ENCODE assay signal across 9 cellular contexts in genomic region chr15:84714372-84714771, GRCh38. TPM values are rescaled to one million over a fixed set of nuclear protein-coding genes. Genes with fewer than 3 reads are reported as not detected.
A peak's percentile ranks its signal among the peaks of the same experiment; 100 is the strongest.
DNase-seq lines count a peak whose midpoint lies in the region; ATAC-seq and TF ChIP-seq lines count a peak whose summit lies in the region.
"Had no signal": no experiment of that assay in that cellular context is flagged by ENCODE, and none has a peak within 500 bp of the region (broad histone marks: within the 10 kb centered on the region; RNA-seq: fewer than 3 reads in every experiment).

No MANE protein-coding gene starts in this region.

- no peaks in the 10 kb centered on the region for H3K9me3 ChIP-seq in CD8-positive, alpha-beta T cell (ENCODE audit: low read length)
- no peaks in the 10 kb centered on the region for H3K9me3 ChIP-seq in MG63

- intact Hi-C loops in CD8-positive, alpha-beta T cell (cut with DNase I, micrococcal nuclease) = loop anchor here (10.0 kb wide), 1 partner anchor 270 kb away; the partner anchor contains the start of gene PDE8A (in 2 of the 2)

- no peak for DNase-seq in CD8-positive, alpha-beta T cell
- DNase-seq in MG63 (no peak), choroid plexus epithelial cell (ENCODE audit: low read depth) (no peak), nephron progenitor cell (no peak), foreskin keratinocyte (no peak), dedifferentiated amniotic fluid mesenchymal stem cell (ENCODE audit: extremely low spot score) (no peak)
- DNase-seq: NCI-H748 treated with DMSO at 0.1 percent for 48 hours had no signal

- peaks cover 37% of the 10 kb centered on the region for H3K4me1 Mint-ChIP-seq in CD8-positive, alpha-beta T cell (ENCODE audit: low read depth)
- peaks cover 30% of the 10 kb centered on the region for H3K4me1 Mint-ChIP-seq in nephron progenitor cell

- H3K36me3 Mint-ChIP-seq in CD8-positive, alpha-beta T cell = peaks cover 30% of the 10 kb centered on the region
- peaks cover 11% of the 10 kb centered on the region for H3K36me3 Mint-ChIP-seq in nephron progenitor cell (ENCODE audit: low read depth)

- peak overlapping the region; percentile 94 for H3K4me3 ChIP-seq in CD8-positive, alpha-beta T cell (ENCODE audit: low read depth, low read length)
- H3K4me3 ChIP-seq in MG63 (peak overlapping the region; percentile 93), choroid plexus epithelial cell (ENCODE audit: low read depth, low read length) (peak overlapping the region; percentile 97)

- H3K27ac ChIP-seq in CD8-positive, alpha-beta T cell (ENCODE audit: low read depth, low read length) = no peak overlapping the region
- no peak overlapping the region for H3K27ac ChIP-seq in foreskin keratinocyte

- ATAC-seq in CD8-positive, alpha-beta T cell = no peak
- ATAC-seq in GM18861 (IDR thresholded peaks at IDR 0.05; ENCODE audit: unreplicated experiment) = no peak
- ATAC-seq in GM19023 (IDR thresholded peaks at IDR 0.05; ENCODE audit: unreplicated experiment) = no peak
- ATAC-seq in foreskin keratinocyte = no peak

- CTCF ChIA-PET in CD8-positive, alpha-beta T cell (lab: Charles Lee) = interaction anchor here (0.9 to 6.3 kb wide), 7 partner anchors 10 to 58 kb away, joined by 3 to 40 read pairs (median 4); partner anchors contain the start of gene NMB

- POLR2A ChIA-PET in CD8-positive, alpha-beta T cell (lab: Charles Lee) = interaction anchor here (1.2 to 5.0 kb wide), 8 partner anchors 10 to 56 kb away, joined by 3 to 98 read pairs (median 5); partner anchors contain the start of genes NMB and ZNF592

- H3K27me3 Mint-ChIP-seq in CD8-positive, alpha-beta T cell (ENCODE audit: low read depth) = no peaks in the 10 kb centered on the region
- peaks cover 4% of the 10 kb centered on the region for H3K27me3 Mint-ChIP-seq in nephron progenitor cell (ENCODE audit: low read depth, poor library complexity)

- H3K4me1 ChIP-seq in CD8-positive, alpha-beta T cell (ENCODE audit: insufficient read depth, low read length) = peaks cover 33% of the 10 kb centered on the region
- H3K4me1 ChIP-seq in foreskin keratinocyte = peaks cover 16% of the 10 kb centered on the region

- TF ChIP-seq CTCF in CD8-positive, alpha-beta T cell (IDR thresholded peaks at IDR 0.05) = no peak
- TF ChIP-seq CTCF in choroid plexus epithelial cell (conservative IDR thresholded peaks at IDR 0.05; ENCODE audit: low read depth, low read length) (no peak), nephron progenitor cell (IDR thresholded peaks at IDR 0.05) (no peak), foreskin keratinocyte (conservative IDR thresholded peaks at IDR 0.05) (no peak)

- peak overlapping the region; percentile 74 for H3K27ac Mint-ChIP-seq in CD8-positive, alpha-beta T cell
- no peak overlapping the region for H3K27ac Mint-ChIP-seq in nephron progenitor cell

- no peaks in the 10 kb centered on the region for H3K36me3 ChIP-seq in CD8-positive, alpha-beta T cell (ENCODE audit: insufficient read depth, low read length)
- H3K36me3 ChIP-seq in MG63 = peaks cover 33% of the 10 kb centered on the region

- no peaks in the 10 kb centered on the region for H3K9me3 Mint-ChIP-seq in CD8-positive, alpha-beta T cell
- no peaks in the 10 kb centered on the region for H3K9me3 Mint-ChIP-seq in nephron progenitor cell

- no peaks in the 10 kb centered on the region for H3K27me3 ChIP-seq in CD8-positive, alpha-beta T cell (ENCODE audit: insufficient read depth, low read length)
- no peaks in the 10 kb centered on the region for H3K27me3 ChIP-seq in MG63
- no peaks in the 10 kb centered on the region for H3K27me3 ChIP-seq in foreskin keratinocyte

- H3K4me3 Mint-ChIP-seq in CD8-positive, alpha-beta T cell = peak overlapping the region; percentile 96
- peak overlapping the region; percentile 93 for H3K4me3 Mint-ChIP-seq in nephron progenitor cell

RNA-seq across cellular contexts. Expression of gene SEC11A, which starts 1.6 kb away (rescaled TPM):
- total RNA-seq in CD8-positive, alpha-beta T cell = 10 to 100 TPM; 36.4 to 38.5 TPM
- 294 and 550 TPM in 2 replicates for total RNA-seq in MG63 (2014; rRNA removed; shearing (Covaris generic); ENCODE audit: low replicate concordance)
- total RNA-seq in foreskin keratinocyte = 127 and 135 TPM in 2 replicates
- polyA plus RNA-seq in foreskin keratinocyte = 141 and 143 TPM in 2 replicates

RNA-seq across cellular contexts. Expression of gene ZNF592, which starts 34.0 kb away (rescaled TPM):
- total RNA-seq in CD8-positive, alpha-beta T cell = 10 to 100 TPM; 24.6 to 25.1 TPM
- total RNA-seq in MG63 (2014; rRNA removed; shearing (Covaris generic); ENCODE audit: low replicate concordance) = 2.6 and 4.6 TPM in 2 replicates
- total RNA-seq in foreskin keratinocyte = 13.1 and 13.5 TPM in 2 replicates
- 5.5 and 6.8 TPM in 2 replicates for polyA plus RNA-seq in foreskin keratinocyte

RNA-seq across cellular contexts. Expression of gene NMB, which starts 56.4 kb away (rescaled TPM):
- total RNA-seq in CD8-positive, alpha-beta T cell = 1 to 10 TPM; 1.8 to 2.0 TPM
- 0.25 TPM in 1 of 2 replicates, not detected in the other for total RNA-seq in MG63 (2014; rRNA removed; shearing (Covaris generic); ENCODE audit: low replicate concordance)
- 9.0 and 12.7 TPM in 2 replicates for total RNA-seq in foreskin keratinocyte
- 13.0 and 18.6 TPM in 2 replicates for polyA plus RNA-seq in foreskin keratinocyte
